8 cellular contexts compared by ENCODE assay signal in the genomic region with DNA sequence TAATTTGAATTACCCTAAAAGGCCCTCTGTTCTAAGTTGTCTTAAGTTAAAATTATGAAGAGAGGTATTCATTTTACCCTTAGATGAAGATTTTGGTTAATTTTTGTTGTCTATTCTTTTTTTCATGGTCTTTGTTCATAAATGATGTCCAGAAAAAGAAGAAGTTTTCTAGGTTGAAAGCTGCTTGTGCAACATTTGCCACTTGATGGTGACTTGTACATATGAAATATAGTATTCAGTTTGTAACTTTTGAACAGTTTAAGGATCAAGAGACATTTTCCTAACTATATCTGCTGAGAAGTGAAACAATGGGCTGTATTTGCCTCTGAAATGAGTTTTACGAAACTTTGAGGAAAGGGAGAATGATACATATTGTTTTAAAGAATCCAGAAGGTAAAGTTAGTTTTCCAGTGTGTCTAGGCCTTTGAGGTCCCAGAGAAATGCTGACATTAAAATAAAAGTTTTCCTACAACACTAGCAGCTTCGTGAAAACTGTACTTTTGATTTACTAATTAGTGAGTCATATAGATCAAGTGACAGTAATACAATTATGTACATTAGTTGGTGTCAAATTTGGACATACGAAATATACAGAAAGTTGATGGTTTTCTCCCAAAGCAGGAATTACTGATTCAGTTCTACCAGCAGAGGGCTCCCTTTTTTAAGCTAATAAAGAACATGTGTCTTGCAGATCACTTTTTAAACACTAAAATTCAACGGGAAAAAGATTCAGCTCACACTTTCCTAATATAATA.
A peak's percentile ranks its signal among the peaks of the same experiment; 100 is the strongest.
DNase-seq lines count a peak whose midpoint lies in the region; ATAC-seq and TF ChIP-seq lines count a peak whose summit lies in the region.

No MANE protein-coding gene starts in this region.

- no peaks in the 10 kb centered on the region for H3K9me2 ChIP-seq in PC-9 (ENCODE audit: insufficient read depth)

- H3K9me3 ChIP-seq in PC-9 (ENCODE audit: insufficient read depth, low read depth) (no peaks in the 10 kb centered on the region), mucosa of descending colon (no peaks in the 10 kb centered on the region)

- CTCF ChIA-PET in PC-9 (lab: Charles Lee): interaction anchor here (0.5 to 0.9 kb wide), 4 partner anchors 173 to 902 kb away, joined by 3 read pairs; no protein-coding TSS in a partner anchor

- intact Hi-C loops in CD14-positive monocyte (cut with micrococcal nuclease): loop anchor here (2.0 to 10.0 kb wide), 4 partner anchors 59 to 676 kb away; no protein-coding TSS in a partner anchor
- intact Hi-C loops in PC-9 (cut with micrococcal nuclease; ENCODE audit: unreplicated experiment): loop anchor here (1.0 to 5.0 kb wide), 7 partner anchors 48 to 721 kb away; no protein-coding TSS in a partner anchor
- intact Hi-C loops in mucosa of descending colon (cut with DNase I, micrococcal nuclease): loop anchor here (2.0 to 10.0 kb wide), 2 partner anchors 175 to 179 kb away; no protein-coding TSS in a partner anchor

- peaks cover 30% of the 10 kb centered on the region for H3K4me1 Mint-ChIP-seq in CD14-positive monocyte

- no TSS peak for BruUV-seq in PC-9 (replicated peaks; lab: Mats Ljungman, UMichigan)

- H2AFZ ChIP-seq in PC-9: no peak overlapping the region

- no peak overlapping the region for H3K4me3 ChIP-seq in PC-9
- no peak overlapping the region for H3K4me3 ChIP-seq in mucosa of descending colon

- POLR2A ChIA-PET in PC-9 (lab: Charles Lee; ENCODE audit: unreplicated experiment): interaction anchor here (0.7 kb wide), 1 partner anchor 9 kb away, joined by 3 read pairs; no protein-coding TSS in a partner anchor

- peak overlapping the region; percentile 56 to 87 (median 74) for H3K27ac Mint-ChIP-seq in CD14-positive monocyte

- no peaks in the 10 kb centered on the region for H4K20me1 ChIP-seq in PC-9 (ENCODE audit: insufficient read depth)

- TF ChIP-seq CTCF in CD14-positive monocyte (IDR thresholded peaks at IDR 0.05): peak; percentile 87
- peak; percentile 42 for TF ChIP-seq CTCF in GM13976 (IDR thresholded peaks at IDR 0.05; ENCODE audit: borderline replicate concordance, control extremely low read depth, extremely low read depth, insufficient read depth, missing control alignments)
- TF ChIP-seq CTCF in PC-9 (conservative IDR thresholded peaks at IDR 0.05): peak; percentile 96
- peak; percentile 25 for TF ChIP-seq CTCF in mucosa of descending colon (IDR thresholded peaks at IDR 0.05)

- H3K4me1 ChIP-seq in PC-9 (replicated peaks; ENCODE audit: insufficient read depth) (peaks cover 4% of the 10 kb centered on the region; the same call in 1 of the 2 replicates), mucosa of descending colon (ENCODE audit: low read depth) (peaks cover 43% of the 10 kb centered on the region)

- H3K4me2 ChIP-seq in PC-9: no peak overlapping the region

- in situ Hi-C loops in GM13976 (cut with MboI; ENCODE audit: low sequenced_read_pairs, unreplicated experiment): loop anchor here (5.0 to 25.0 kb wide), 3 partner anchors 171 to 726 kb away; no protein-coding TSS in a partner anchor

- H3K9me3 Mint-ChIP-seq in CD14-positive monocyte: no peaks in the 10 kb centered on the region

- no peaks in the 10 kb centered on the region for H3K27me3 ChIP-seq in PC-9 (ENCODE audit: insufficient read depth, low read depth)

- H3K36me3 ChIP-seq in PC-9 (ENCODE audit: low read depth) (no peaks in the 10 kb centered on the region), mucosa of descending colon (ENCODE audit: low read depth) (no peaks in the 10 kb centered on the region)

- H3K4me3 Mint-ChIP-seq in CD14-positive monocyte: no peak overlapping the region

- peaks cover 48 to 52% of the 10 kb centered on the region in 2 donors for H3K36me3 Mint-ChIP-seq in CD14-positive monocyte

- no peak overlapping the region for H3K27ac ChIP-seq in PC-9

- no peaks in the 10 kb centered on the region for H3F3A ChIP-seq in PC-9 (ENCODE audit: insufficient read depth, low read depth)

- ATAC-seq in mucosa of descending colon: no peak
- ATAC-seq in GM18867 (IDR thresholded peaks at IDR 0.05; ENCODE audit: unreplicated experiment): no peak

- DNase-seq in CD14-positive monocyte (ENCODE audit: low spot score) (no peak), GM13976 (ENCODE audit: low spot score) (no peak), PC-9 (peak in 1 of 2 experiments; percentile 43), cerebellar cortex (ENCODE audit: low spot score) (peak; percentile 83), mucosa of descending colon (peak in 1 of 3 donors; percentile 58), NCI-H2171 treated with DMSO at 0.1 percent for 48 hours (lab: John Stamatoyannopoulos, UW) (no peak), iPS-NIHi7 (ENCODE audit: extremely low spot score) (no peak)

- no peaks in the 10 kb centered on the region for H3K27me3 Mint-ChIP-seq in CD14-positive monocyte (ENCODE audit: low read depth in 3 of 3)

- no peaks in the 10 kb centered on the region for H3K79me2 ChIP-seq in PC-9 (ENCODE audit: low read depth)

Comparison
In these comparisons a context has a peak if more than half of its experiments do, and no peak if none do; other contexts are left out.
1. CTCF ChIP-seq: peak in every context shown above with its lines; median percentile 96 in PC-9; 87 in CD14-positive monocyte; 42 in GM13976; 25 in mucosa of descending colon.